ENCODE assay signal across 15 cellular contexts in genomic region chr1:225995919-225996864, GRCh38. TPM values are rescaled to one million over a fixed set of nuclear protein-coding genes. Genes with fewer than 3 reads are reported as not detected.
A peak's percentile ranks its signal among the peaks of the same experiment; 100 is the strongest.
DNase-seq lines count a peak whose midpoint lies in the region; ATAC-seq and TF ChIP-seq lines count a peak whose summit lies in the region.
"Had no signal": no experiment of that assay in that cellular context is flagged by ENCODE, and none has a peak within 500 bp of the region (broad histone marks: within the 10 kb centered on the region; RNA-seq: fewer than 3 reads in every experiment).

No MANE protein-coding gene starts in this region.

- H3K27me3 Mint-ChIP-seq in activated T-cell treated with anti-CD3 and anti-CD28 coated beads, Interleukin-2, amount 50 U/mL, for 4 hours (ENCODE audit: low read depth) = no peaks in the 10 kb centered on the region
- H3K27me3 Mint-ChIP-seq in endodermal cell (ENCODE audit: insufficient read depth) = no peaks in the 10 kb centered on the region

- H3K9me3 Mint-ChIP-seq in activated T-cell treated with anti-CD3 and anti-CD28 coated beads, Interleukin-2, amount 50 U/mL, for 4 hours = no peaks in the 10 kb centered on the region
- no peaks in the 10 kb centered on the region for H3K9me3 Mint-ChIP-seq in endodermal cell
- no peaks in the 10 kb centered on the region for H3K9me3 Mint-ChIP-seq in stimulated activated effector memory CD8-positive, alpha-beta T cell treated with anti-CD3 and anti-CD28 coated beads, Interleukin-12 subunit alpha, Interleukin-12 subunit beta, amount 100 ng/mL, for 72 hours
- H3K9me3 Mint-ChIP-seq: H9 had no signal

- WGBS in endodermal cell (ENCODE audit: insufficient coverage in 1 of 2, insufficient read length in 1 of 2), 2 experiments = 89 to 90% methylated on average over 1 to 4 of the region's 4 CpGs

- peaks cover 56% of the 10 kb centered on the region for H3K36me3 ChIP-seq in endodermal cell (ENCODE audit: control insufficient read depth, insufficient read depth, low read length)

- no peak for ATAC-seq in activated T-cell treated with anti-CD3 and anti-CD28 coated beads, Interleukin-2, amount 50 U/mL, for 4 hours
- no peak for ATAC-seq in stimulated activated effector memory CD8-positive, alpha-beta T cell treated with anti-CD3 and anti-CD28 coated beads, Interleukin-12 subunit alpha, Interleukin-12 subunit beta, amount 100 ng/mL, for 72 hours
- ATAC-seq in HG03342 (IDR thresholded peaks at IDR 0.05; ENCODE audit: unreplicated experiment) = no peak
- ATAC-seq: heart right ventricle, lower lobe of right lung, right cardiac atrium had no signal

- H3K4me3 ChIP-seq in endodermal cell (ENCODE audit: low read length) = peak overlapping the region; percentile 73
- H3K4me3 ChIP-seq: coronary artery, lower lobe of right lung had no signal

- H3K4me1 Mint-ChIP-seq in activated T-cell treated with anti-CD3 and anti-CD28 coated beads, Interleukin-2, amount 50 U/mL, for 4 hours (ENCODE audit: low read depth) = peaks cover 60% of the 10 kb centered on the region
- H3K4me1 Mint-ChIP-seq in endodermal cell = peaks cover 34% of the 10 kb centered on the region
- peaks cover 62% of the 10 kb centered on the region for H3K4me1 Mint-ChIP-seq in stimulated activated effector memory CD8-positive, alpha-beta T cell treated with anti-CD3 and anti-CD28 coated beads, Interleukin-12 subunit alpha, Interleukin-12 subunit beta, amount 100 ng/mL, for 72 hours

- no peak overlapping the region for H3K9ac ChIP-seq in endodermal cell (ENCODE audit: extremely low read depth, low read length, poor library complexity, severe bottlenecking)

- no peaks in the 10 kb centered on the region for H3K9me3 ChIP-seq in endodermal cell (ENCODE audit: control insufficient read depth, low read length)
- H3K9me3 ChIP-seq: heart right ventricle, lower lobe of right lung had no signal

- no peak for TF ChIP-seq CTCF in endodermal cell (conservative IDR thresholded peaks at IDR 0.05)

- H3K27ac ChIP-seq in endodermal cell (ENCODE audit: low read depth, low read length) = no peak overlapping the region
- H3K27ac ChIP-seq: coronary artery, lower lobe of right lung had no signal

- no peak overlapping the region for H3K27ac Mint-ChIP-seq in endodermal cell
- H3K27ac Mint-ChIP-seq in stimulated activated effector memory CD8-positive, alpha-beta T cell treated with anti-CD3 and anti-CD28 coated beads, Interleukin-12 subunit alpha, Interleukin-12 subunit beta, amount 100 ng/mL, for 72 hours = peak overlapping the region; percentile 99
- H3K27ac Mint-ChIP-seq: H9 had no signal

- no peak for DNase-seq in activated T-cell treated with anti-CD3 and anti-CD28 coated beads, Interleukin-2, amount 50 U/mL, for 4 hours
- DNase-seq in activated T-cell treated with anti-CD3 and anti-CD28 coated beads, Interleukin-2, amount 50 U/mL, for 1 hour = no peak
- peak; percentile 63 for DNase-seq in OCI-M1 (lab: John Stamatoyannopoulos, UW)
- no peak for DNase-seq in endodermal cell
- DNase-seq in stimulated activated effector memory CD8-positive, alpha-beta T cell treated with anti-CD3 and anti-CD28 coated beads, Interleukin-12 subunit alpha, Interleukin-12 subunit beta, amount 100 ng/mL, for 72 hours (ENCODE audit: low spot score in 2 of 2) = no peak
- DNase-seq in SW480 (ENCODE audit: low spot score) = no peak
- no peak for DNase-seq in activated CD4-positive, CD25-positive, alpha-beta regulatory T cell (lab: John Stamatoyannopoulos, UW)
- DNase-seq: GDM1, H9, heart right ventricle, lower lobe of right lung, NCI-H526, right cardiac atrium had no signal

- no peaks in the 10 kb centered on the region for H3K27me3 ChIP-seq in endodermal cell (ENCODE audit: control insufficient read depth, insufficient read depth, low read length, poor library complexity, severe bottlenecking)
- H3K27me3 ChIP-seq: heart right ventricle had no signal

- peaks cover 35% of the 10 kb centered on the region for H3K36me3 Mint-ChIP-seq in activated T-cell treated with anti-CD3 and anti-CD28 coated beads, Interleukin-2, amount 50 U/mL, for 4 hours (ENCODE audit: insufficient read depth)
- H3K36me3 Mint-ChIP-seq in endodermal cell (ENCODE audit: low read depth) = peaks cover 36% of the 10 kb centered on the region
- peaks cover 87% of the 10 kb centered on the region for H3K36me3 Mint-ChIP-seq in stimulated activated effector memory CD8-positive, alpha-beta T cell treated with anti-CD3 and anti-CD28 coated beads, Interleukin-12 subunit alpha, Interleukin-12 subunit beta, amount 100 ng/mL, for 72 hours

- H3K4me1 ChIP-seq in endodermal cell (ENCODE audit: control insufficient read depth, insufficient read depth, low read length) = peaks cover 16% of the 10 kb centered on the region

- H3K4me3 Mint-ChIP-seq in activated T-cell treated with anti-CD3 and anti-CD28 coated beads, Interleukin-2, amount 50 U/mL, for 4 hours = peak overlapping the region; percentile 75
- H3K4me3 Mint-ChIP-seq in endodermal cell = peak overlapping the region; percentile 15
- peak overlapping the region; percentile 99 for H3K4me3 Mint-ChIP-seq in stimulated activated effector memory CD8-positive, alpha-beta T cell treated with anti-CD3 and anti-CD28 coated beads, Interleukin-12 subunit alpha, Interleukin-12 subunit beta, amount 100 ng/mL, for 72 hours

RNA-seq across cellular contexts. Expression of gene SDE2, which starts 3.0 kb away (rescaled TPM):
- 10 to 100 TPM; 27.3 to 28.8 (median 28.5) TPM for total RNA-seq in activated T-cell treated with anti-CD3 and anti-CD28 coated beads, Interleukin-2, amount 50 U/mL, for 4 hours
- 10 to 100 TPM; 19.0 to 21.6 TPM for total RNA-seq in endodermal cell
- 13.3 TPM for polyA plus RNA-seq in endodermal cell (2013, experiment 1 of 2)
- 12.3 TPM for polyA plus RNA-seq in endodermal cell (2013, experiment 2 of 2)

RNA-seq across cellular contexts. Expression of gene LEFTY2, which starts 55.2 kb away (rescaled TPM):
- total RNA-seq in activated T-cell treated with anti-CD3 and anti-CD28 coated beads, Interleukin-2, amount 50 U/mL, for 4 hours = not detected
- total RNA-seq in endodermal cell = 100 to 1,000 TPM; 272 to 938 TPM
- 318 TPM for polyA plus RNA-seq in endodermal cell (2013, experiment 1 of 2)
- 376 TPM for polyA plus RNA-seq in endodermal cell (2013, experiment 2 of 2)

Comparison
In these comparisons a context has a peak if more than half of its experiments do, and no peak if none do; other contexts are left out.
1. H3K4me3 Mint-ChIP-seq: peak in every context shown above with its lines; median percentile 99 in stimulated activated effector memory CD8-positive, alpha-beta T cell treated with anti-CD3 and anti-CD28 coated beads, Interleukin-12 subunit alpha, Interleukin-12 subunit beta, amount 100 ng/mL, for 72 hours; 75 in activated T-cell treated with anti-CD3 and anti-CD28 coated beads, Interleukin-2, amount 50 U/mL, for 4 hours; 15 in endodermal cell.
2. RNA of gene LEFTY2, which starts 55.2 kb away (total RNA-seq): 272 to 938 TPM in endodermal cell; not detected in activated T-cell treated with anti-CD3 and anti-CD28 coated beads, Interleukin-2, amount 50 U/mL, for 4 hours; every median in the first group is over 100 times any median in the second.